In the genomic region with DNA sequence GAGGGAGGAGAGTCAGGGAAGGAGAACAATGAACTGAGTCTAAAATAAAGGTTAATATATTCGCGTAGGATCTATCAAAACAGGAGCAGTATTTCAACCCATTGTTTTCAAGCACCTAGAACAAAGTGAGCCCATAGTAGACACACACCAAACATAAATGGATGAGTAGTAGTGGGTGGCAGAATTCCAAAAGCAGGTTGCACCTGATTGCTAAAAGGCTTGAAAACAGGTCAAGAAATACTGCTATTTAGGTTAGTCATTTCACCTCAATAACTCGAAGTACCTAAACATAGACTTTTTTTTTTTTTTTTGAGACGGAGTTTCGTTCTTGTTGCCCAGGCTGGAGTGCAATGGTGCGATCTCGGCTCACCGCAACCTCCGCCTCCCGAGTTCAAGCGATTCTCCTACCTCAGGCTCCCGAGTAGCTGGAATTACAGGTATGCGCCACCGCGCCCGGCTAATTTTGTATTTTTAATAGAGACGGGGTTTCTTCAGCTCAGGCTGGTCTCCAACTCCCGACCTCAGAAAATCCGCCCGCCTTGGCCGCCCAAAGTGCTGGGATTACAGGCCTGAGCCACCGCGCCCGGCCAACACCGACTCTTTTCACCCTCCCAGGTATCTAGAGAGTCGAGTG, we compare ENCODE assay signal across 8 cellular contexts. TPM values are rescaled to one million over a fixed set of nuclear protein-coding genes. Genes with fewer than 3 reads are reported as not detected.
DNase-seq lines count a peak whose midpoint lies in the region; ATAC-seq and TF ChIP-seq lines count a peak whose summit lies in the region.

No MANE protein-coding gene starts in this region.

- peak overlapping the region; percentile 89 to 98 (median 94) for H3K27ac Mint-ChIP-seq in CD4-positive, alpha-beta memory T cell
- H3K27ac Mint-ChIP-seq in naive thymus-derived CD4-positive, alpha-beta T cell: peak overlapping the region; percentile 19 to 97 (median 92)

- H3K4me2 ChIP-seq in MM.1S (ENCODE audit: low read depth, low read length): peak overlapping the region; percentile 79

- peaks cover 0 to 2% (median 0%) of the 10 kb centered on the region in 8 donors for H3K9me3 Mint-ChIP-seq in CD4-positive, alpha-beta memory T cell
- H3K9me3 Mint-ChIP-seq in naive thymus-derived CD4-positive, alpha-beta T cell: peaks cover 0 to 2% (median 0%) of the 10 kb centered on the region in 11 donors

- intact Hi-C loops in CD4-positive, alpha-beta memory T cell (cut with micrococcal nuclease): loop anchor here (1.0 to 5.0 kb wide), 6 partner anchors 68 to 1171 kb away; partner anchors contain the start of genes ANO10, SNRK, TCAIM and TMEM42
- intact Hi-C loops in colonic mucosa (cut with DNase I): no loop called here
- intact Hi-C loops in naive thymus-derived CD4-positive, alpha-beta T cell (cut with micrococcal nuclease): loop anchor here (1.0 to 10.0 kb wide), 17 partner anchors 65 to 1108 kb away; partner anchors contain the start of genes ANO10 (in 2 of the 2), POMGNT2 (in 2 of the 2), SNRK (in 2 of the 2) and TCAIM (in 2 of the 2)

- no peaks in the 10 kb centered on the region for H3K9me3 ChIP-seq in CD4-positive, alpha-beta memory T cell (ENCODE audit: control insufficient read depth in 1 of 2, low read length in 2 of 2)
- H3K9me3 ChIP-seq in MM.1S (replicated peaks; ENCODE audit: insufficient read depth, low read length): no peaks in the 10 kb centered on the region
- H3K9me3 ChIP-seq in colonic mucosa: no peaks in the 10 kb centered on the region
- H3K9me3 ChIP-seq in naive thymus-derived CD4-positive, alpha-beta T cell (ENCODE audit: control insufficient read depth in 2 of 3, low read length in 3 of 3): no peaks in the 10 kb centered on the region

- DNase-seq in CD4-positive, alpha-beta memory T cell: no peak
- DNase-seq in MM.1S (peak; percentile 14), colonic mucosa (peak; percentile 26), SW480 (ENCODE audit: low spot score) (no peak)
- DNase-seq in naive thymus-derived CD4-positive, alpha-beta T cell: peak in 2 of 9 donors; percentile 1 to 8

- H3K36me3 Mint-ChIP-seq in CD4-positive, alpha-beta memory T cell: peaks cover 0 to 9% of the 10 kb centered on the region in 2 donors
- H3K36me3 Mint-ChIP-seq in naive thymus-derived CD4-positive, alpha-beta T cell: peaks cover 0 to 4% (median 0%) of the 10 kb centered on the region in 5 donors

- H3K27ac ChIP-seq in CD4-positive, alpha-beta memory T cell (ENCODE audit: low read depth, low read length): peak overlapping the region; percentile 79
- peak overlapping the region; percentile 82 for H3K27ac ChIP-seq in MM.1S (ENCODE audit: low read length)
- H3K27ac ChIP-seq in colonic mucosa: peak overlapping the region; percentile 98
- peak overlapping the region; percentile 60 for H3K27ac ChIP-seq in naive thymus-derived CD4-positive, alpha-beta T cell (ENCODE audit: low read depth, low read length)

- CTCF ChIA-PET in CD4-positive, alpha-beta memory T cell (lab: Charles Lee; ENCODE audit: partially characterized antibody): interaction anchor here (1.0 to 1.6 kb wide), 4 partner anchors 67 to 725 kb away, joined by 3 to 10 read pairs (median 3); no protein-coding TSS in a partner anchor
- CTCF ChIA-PET in naive thymus-derived CD4-positive, alpha-beta T cell (lab: Charles Lee): interaction anchor here (0.6 kb wide), 1 partner anchor 64 kb away, joined by 3 read pairs; no protein-coding TSS in a partner anchor

- no peaks in the 10 kb centered on the region for H3K36me3 ChIP-seq in CD4-positive, alpha-beta memory T cell (ENCODE audit: insufficient read depth, low read length)
- H3K36me3 ChIP-seq in MM.1S (replicated peaks; ENCODE audit: insufficient read depth, low read length): no peaks in the 10 kb centered on the region
- H3K36me3 ChIP-seq in colonic mucosa: no peaks in the 10 kb centered on the region
- H3K36me3 ChIP-seq in naive thymus-derived CD4-positive, alpha-beta T cell (ENCODE audit: control insufficient read depth in 2 of 3, insufficient read depth in 3 of 3, low read length in 3 of 3): no peaks in the 10 kb centered on the region

- peak overlapping the region; percentile 79 for H2AFZ ChIP-seq in MM.1S (ENCODE audit: low read length)

- peaks cover 34% of the 10 kb centered on the region for H3K79me2 ChIP-seq in MM.1S (ENCODE audit: low read length)

- no peak for ATAC-seq in naive thymus-derived CD4-positive, alpha-beta T cell
- no peak for ATAC-seq in GM18870 (IDR thresholded peaks at IDR 0.05; ENCODE audit: unreplicated experiment)
- no peak for ATAC-seq in HG02970 (IDR thresholded peaks at IDR 0.05; ENCODE audit: low FRiP score, unreplicated experiment)
- no peak for ATAC-seq in GM21515 (IDR thresholded peaks at IDR 0.05; ENCODE audit: unreplicated experiment)

- peaks cover 20% of the 10 kb centered on the region for H3F3A ChIP-seq in MM.1S (ENCODE audit: insufficient read depth, low read length)

- peak overlapping the region; percentile 38 to 98 for H3K4me3 ChIP-seq in CD4-positive, alpha-beta memory T cell (ENCODE audit: low read length in 2 of 2)
- H3K4me3 ChIP-seq in MM.1S (ENCODE audit: low read length): peak overlapping the region; percentile 66
- H3K4me3 ChIP-seq in colonic mucosa: peak overlapping the region; percentile 75
- H3K4me3 ChIP-seq in naive thymus-derived CD4-positive, alpha-beta T cell (ENCODE audit: low read length): peak overlapping the region; percentile 74

- H3K9ac ChIP-seq in MM.1S (ENCODE audit: low read length) (peak overlapping the region; percentile 72), colonic mucosa (ENCODE audit: low read depth in 2 of 2, low read length in 2 of 2) (peak overlapping the region; percentile 84 to 95)

- no peaks in the 10 kb centered on the region for H3K27me3 Mint-ChIP-seq in CD4-positive, alpha-beta memory T cell
- H3K27me3 Mint-ChIP-seq in naive thymus-derived CD4-positive, alpha-beta T cell: peaks cover 0 to 6% (median 0%) of the 10 kb centered on the region in 5 donors

- peaks cover 23 to 35% (median 30%) of the 10 kb centered on the region in 4 donors for H3K4me1 Mint-ChIP-seq in CD4-positive, alpha-beta memory T cell
- peaks cover 11 to 47% (median 37%) of the 10 kb centered on the region in 7 donors for H3K4me1 Mint-ChIP-seq in naive thymus-derived CD4-positive, alpha-beta T cell

- H3K4me1 ChIP-seq in CD4-positive, alpha-beta memory T cell (ENCODE audit: insufficient read depth, low read length): peaks cover 20% of the 10 kb centered on the region
- H3K4me1 ChIP-seq in MM.1S (ENCODE audit: low read length) (peaks cover 15% of the 10 kb centered on the region), colonic mucosa (peaks cover 4% of the 10 kb centered on the region)
- H3K4me1 ChIP-seq in naive thymus-derived CD4-positive, alpha-beta T cell (ENCODE audit: control insufficient read depth in 2 of 2, insufficient read depth in 2 of 2, low read length in 2 of 2): peaks cover 8% of the 10 kb centered on the region in 2 donors

- H4K20me1 ChIP-seq in MM.1S (ENCODE audit: insufficient read depth, low read length): no peaks in the 10 kb centered on the region

- peak overlapping the region; percentile 91 to 97 (median 92) for H3K4me3 Mint-ChIP-seq in CD4-positive, alpha-beta memory T cell
- H3K4me3 Mint-ChIP-seq in naive thymus-derived CD4-positive, alpha-beta T cell: peak overlapping the region; percentile 91 to 98 (median 94)

- TF ChIP-seq CTCF in MM.1S (IDR thresholded peaks at IDR 0.05; ENCODE audit: low read length): no peak
- no peak for TF ChIP-seq CTCF in colonic mucosa (IDR thresholded peaks at IDR 0.05)

- POLR2A ChIA-PET in CD4-positive, alpha-beta memory T cell (lab: Charles Lee; ENCODE audit: partially characterized antibody): interaction anchor here (0.9 to 3.1 kb wide), 5 partner anchors 10 to 1089 kb away, joined by 3 to 27 read pairs (median 4); partner anchors contain the start of genes ANO10, NKTR and TCAIM
- POLR2A ChIA-PET in naive thymus-derived CD4-positive, alpha-beta T cell (lab: Charles Lee): interaction anchor here (0.7 to 3.3 kb wide), 4 partner anchors 55 to 1297 kb away, joined by 3 to 12 read pairs (median 5); partner anchors contain the start of gene ANO10

- H3K27me3 ChIP-seq in CD4-positive, alpha-beta memory T cell (ENCODE audit: insufficient read depth, low read length): no peaks in the 10 kb centered on the region
- H3K27me3 ChIP-seq in MM.1S (replicated peaks; ENCODE audit: insufficient read depth, low read length) (no peaks in the 10 kb centered on the region), colonic mucosa (no peaks in the 10 kb centered on the region)
- H3K27me3 ChIP-seq in naive thymus-derived CD4-positive, alpha-beta T cell (ENCODE audit: control insufficient read depth in 2 of 2, insufficient read depth in 2 of 2, low read length in 2 of 2): no peaks in the 10 kb centered on the region

- no peaks in the 10 kb centered on the region for H3K9me2 ChIP-seq in MM.1S (replicated peaks; ENCODE audit: insufficient read depth, low read length)

RNA-seq across cellular contexts. Expression of gene ABHD5, which starts 0.9 kb away (rescaled TPM):
- total RNA-seq in CD4-positive, alpha-beta memory T cell: 1 to 10 TPM; 6.2 to 7.0 TPM
- polyA plus RNA-seq in CD4-positive, alpha-beta memory T cell: 1 to 10 TPM; 5.3 to 7.5 TPM
- 10 to 100 TPM; 24.0 to 25.2 TPM for total RNA-seq in colonic mucosa
- 10 to 100 TPM in 3 of 5 experiments, 1 to 10 TPM in 2; 6.1 to 21.0 (median 12.1) TPM for total RNA-seq in naive thymus-derived CD4-positive, alpha-beta T cell
- 1 to 10 TPM; 4.2 to 4.5 TPM for polyA plus RNA-seq in naive thymus-derived CD4-positive, alpha-beta T cell

Comparison
In these comparisons a context has a peak if more than half of its experiments do, and no peak if none do; other contexts are left out.
1. DNase-seq: peak in MM.1S (single experiment) and colonic mucosa (single experiment); none in CD4-positive, alpha-beta memory T cell (0 of 5) and SW480 (single experiment).
2. Peak in every context shown above with its lines, with median percentiles within 50 percentile points of each other: H3K27ac ChIP-seq and H3K4me3 ChIP-seq.